11 cellular contexts compared by ENCODE assay signal in the genomic region with DNA sequence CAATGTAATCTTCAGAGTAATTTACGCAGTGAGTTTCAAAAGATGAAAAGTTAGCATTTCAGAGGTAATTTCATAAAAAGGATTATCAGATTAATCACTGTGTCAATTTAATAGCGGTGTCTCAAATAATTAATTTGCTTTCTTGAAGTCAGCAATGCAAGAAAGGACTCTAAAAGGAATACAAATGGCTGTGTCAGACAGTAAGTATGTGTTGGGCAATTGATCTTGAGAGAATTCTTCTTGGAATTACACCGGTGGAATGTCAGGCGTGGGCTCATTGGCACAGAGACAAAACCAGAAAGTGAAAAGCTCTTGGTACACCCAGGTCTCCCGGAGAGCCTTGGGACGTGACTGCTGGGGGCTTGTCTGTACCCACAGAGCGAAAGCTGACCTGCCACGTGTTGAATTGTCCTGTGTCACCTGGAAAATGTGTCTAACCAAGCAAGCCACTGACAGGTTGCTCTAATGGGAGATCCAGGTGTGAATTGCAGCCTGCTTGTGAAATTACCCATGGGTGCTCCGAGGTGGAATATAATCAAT.
A peak's percentile ranks its signal among the peaks of the same experiment; 100 is the strongest.
DNase-seq lines count a peak whose midpoint lies in the region; ATAC-seq and TF ChIP-seq lines count a peak whose summit lies in the region.
"Had no signal": no experiment of that assay in that cellular context is flagged by ENCODE, and none has a peak within 500 bp of the region (broad histone marks: within the 10 kb centered on the region; RNA-seq: fewer than 3 reads in every experiment).

No MANE protein-coding gene starts in this region.

- DNase-seq in Daoy (ENCODE audit: low read depth) = peak; percentile 36
- DNase-seq in NCI-H2171 treated with DMSO at 0.1 percent for 48 hours (lab: John Stamatoyannopoulos, UW) = peak; percentile 72
- DNase-seq in epithelial cell of esophagus (ENCODE audit: low read depth) = peak; percentile 46
- DNase-seq in osteocyte (ENCODE audit: extremely low spot score, unreplicated experiment) = peak; percentile 63
- no peak for DNase-seq in CD8-positive, alpha-beta T cell
- DNase-seq in amniotic stem cell (lab: John Stamatoyannopoulos, UW) = no peak
- DNase-seq in SKM-1 (lab: John Stamatoyannopoulos, UW; ENCODE audit: unreplicated experiment) = no peak
- no peak for DNase-seq in CD1c-positive myeloid dendritic cell (ENCODE audit: extremely low spot score)
- DNase-seq: activated naive CD4-positive, alpha-beta T cell; left ventricle myocardium inferior; stomach had no signal

- H3K4me1 Mint-ChIP-seq in osteocyte (ENCODE audit: unreplicated experiment) = peaks cover 16% of the 10 kb centered on the region
- peaks cover 15% of the 10 kb centered on the region for H3K4me1 Mint-ChIP-seq in CD8-positive, alpha-beta T cell (ENCODE audit: low read depth)

- no peak overlapping the region for H3K4me3 Mint-ChIP-seq in osteocyte (ENCODE audit: unreplicated experiment)
- no peak overlapping the region for H3K4me3 Mint-ChIP-seq in CD8-positive, alpha-beta T cell

- no peaks in the 10 kb centered on the region for H3K27me3 ChIP-seq in CD8-positive, alpha-beta T cell (ENCODE audit: insufficient read depth, low read length)
- H3K27me3 ChIP-seq: stomach had no signal

- POLR2A ChIA-PET in CD8-positive, alpha-beta T cell (lab: Charles Lee) = no interaction called here

- no peak overlapping the region for H3K27ac ChIP-seq in CD8-positive, alpha-beta T cell (ENCODE audit: low read depth, low read length)
- H3K27ac ChIP-seq: left ventricle myocardium inferior, stomach had no signal

- H3K36me3 ChIP-seq in CD8-positive, alpha-beta T cell (ENCODE audit: insufficient read depth, low read length) = no peaks in the 10 kb centered on the region

- H3K36me3 Mint-ChIP-seq in osteocyte (ENCODE audit: unreplicated experiment) = no peaks in the 10 kb centered on the region
- H3K36me3 Mint-ChIP-seq in CD8-positive, alpha-beta T cell = no peaks in the 10 kb centered on the region

- CTCF ChIA-PET in CD8-positive, alpha-beta T cell (lab: Charles Lee) = no interaction called here

- no peak for TF ChIP-seq CTCF in epithelial cell of esophagus (IDR thresholded peaks at IDR 0.05; ENCODE audit: insufficient read depth, low read depth, low read length, missing control alignments)
- TF ChIP-seq CTCF in osteocyte (IDR thresholded peaks at IDR 0.05) = no peak
- no peak for TF ChIP-seq CTCF in CD8-positive, alpha-beta T cell (IDR thresholded peaks at IDR 0.05)

- H3K4me3 ChIP-seq in epithelial cell of esophagus (ENCODE audit: low read length) = no peak overlapping the region
- H3K4me3 ChIP-seq in CD8-positive, alpha-beta T cell (ENCODE audit: low read depth, low read length) = no peak overlapping the region
- H3K4me3 ChIP-seq: left ventricle myocardium inferior, stomach had no signal

- intact Hi-C loops in CD8-positive, alpha-beta T cell (cut with DNase I, micrococcal nuclease) = no loop called here

- no peak overlapping the region for H3K27ac Mint-ChIP-seq in osteocyte (ENCODE audit: unreplicated experiment)
- no peak overlapping the region for H3K27ac Mint-ChIP-seq in CD8-positive, alpha-beta T cell

- no peaks in the 10 kb centered on the region for H3K9me3 ChIP-seq in CD8-positive, alpha-beta T cell (ENCODE audit: low read length)
- H3K9me3 ChIP-seq: left ventricle myocardium inferior, stomach had no signal

- H3K4me1 ChIP-seq in CD8-positive, alpha-beta T cell (ENCODE audit: insufficient read depth, low read length) = peaks cover 8% of the 10 kb centered on the region

- no peaks in the 10 kb centered on the region for H3K9me3 Mint-ChIP-seq in osteocyte (ENCODE audit: unreplicated experiment)
- H3K9me3 Mint-ChIP-seq in CD8-positive, alpha-beta T cell = no peaks in the 10 kb centered on the region

- no peaks in the 10 kb centered on the region for H3K27me3 Mint-ChIP-seq in osteocyte (ENCODE audit: unreplicated experiment)
- no peaks in the 10 kb centered on the region for H3K27me3 Mint-ChIP-seq in CD8-positive, alpha-beta T cell (ENCODE audit: low read depth)

- ATAC-seq in CD8-positive, alpha-beta T cell = no peak

Comparison
In these comparisons a context has a peak if more than half of its experiments do, and no peak if none do; other contexts are left out.
1. DNase-seq: peak in Daoy (single experiment), NCI-H2171 treated with DMSO at 0.1 percent for 48 hours (single experiment), epithelial cell of esophagus (single experiment) and osteocyte (single experiment); none in CD8-positive, alpha-beta T cell (0 of 7), amniotic stem cell (single experiment), SKM-1 (single experiment) and CD1c-positive myeloid dendritic cell (single experiment).